In the genomic region with DNA sequence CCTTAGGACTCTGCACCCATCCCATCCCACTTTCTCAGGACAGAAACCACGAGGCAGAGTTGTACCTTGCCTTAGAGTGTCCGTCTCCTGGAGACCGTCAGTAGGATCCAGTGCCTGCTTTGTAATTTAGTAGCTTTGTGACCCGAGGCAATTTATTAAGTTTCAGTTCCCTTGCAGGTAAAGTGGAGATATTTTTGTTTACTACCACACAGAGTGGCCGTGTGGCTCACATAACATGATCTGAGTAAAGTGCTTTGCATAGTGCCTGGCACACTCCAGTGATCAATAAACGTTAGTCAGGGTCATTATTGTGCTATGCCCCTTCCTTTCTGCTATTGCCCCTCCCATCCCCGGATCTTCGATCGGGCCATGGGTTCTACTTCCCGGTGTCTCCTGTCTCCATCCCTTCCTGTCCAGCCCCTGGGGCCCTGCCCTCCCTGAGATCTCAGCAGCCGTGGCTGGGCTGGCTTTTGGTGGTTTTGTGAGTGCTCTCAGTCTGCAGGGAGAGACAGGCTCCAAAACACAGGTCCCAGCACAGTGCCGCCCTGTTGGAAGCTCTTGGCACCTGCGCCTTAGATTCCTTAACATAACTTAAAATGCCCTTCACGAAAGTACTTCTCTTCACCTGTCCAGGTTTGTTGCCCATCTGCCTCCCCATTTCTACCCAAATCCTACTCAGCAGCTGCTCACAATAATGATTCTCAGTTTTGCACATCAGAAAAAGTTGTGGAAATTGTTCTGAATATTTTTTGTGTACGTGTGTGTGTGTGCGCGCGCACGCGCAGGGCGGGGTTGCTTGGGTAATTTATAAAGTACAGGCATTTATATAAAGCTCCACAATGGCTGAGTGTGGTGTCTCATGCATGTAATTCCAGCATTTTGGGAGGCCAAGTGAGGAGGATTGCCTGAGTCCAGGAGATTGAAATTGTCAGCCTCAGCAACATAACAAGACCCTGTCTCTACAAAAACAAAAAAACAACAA, we compare ENCODE assay signal across 15 cellular contexts.
DNase-seq lines count a peak whose midpoint lies in the region; ATAC-seq and TF ChIP-seq lines count a peak whose summit lies in the region.
"Had no signal": no experiment of that assay in that cellular context is flagged by ENCODE, and none has a peak within 500 bp of the region (broad histone marks: within the 10 kb centered on the region; RNA-seq: fewer than 3 reads in every experiment).

No MANE protein-coding gene starts in this region.

- POLR2A ChIA-PET in A673 (lab: Charles Lee; ENCODE audit: low non-redundant PET) = no interaction called here

- H3K9me3 ChIP-seq in A673 (ENCODE audit: low read depth, low read length, poor library complexity, severe bottlenecking) = no peaks in the 10 kb centered on the region
- H3K9me3 ChIP-seq in HUES48 (ENCODE audit: control insufficient read depth, insufficient read depth, low read length) = no peaks in the 10 kb centered on the region
- H3K9me3 ChIP-seq in sigmoid colon = peaks cover 0 to 2% (median 0%) of the 10 kb centered on the region in 4 donors
- H3K9me3 ChIP-seq: heart left ventricle, pancreas had no signal

- H3K4me1 ChIP-seq in A673 (ENCODE audit: insufficient read depth, low read length, poor library complexity, severe bottlenecking) = peaks cover 21% of the 10 kb centered on the region
- H3K4me1 ChIP-seq in HUES48 (ENCODE audit: control insufficient read depth, insufficient read depth, low read length) = peaks cover 52% of the 10 kb centered on the region
- peaks cover 0 to 22% (median 20%) of the 10 kb centered on the region in 4 donors for H3K4me1 ChIP-seq in sigmoid colon

- in situ Hi-C loops in KBM-7 (cut with MboI; ENCODE audit: low pct_unique_long_range_greater_than_20kb, low sequenced_read_pairs) = no loop called here

- H3K9ac ChIP-seq in HUES48 (ENCODE audit: low read depth, low read length) = no peak overlapping the region

- TF ChIP-seq EP300 in sigmoid colon (IDR thresholded peaks at IDR 0.05) = no peak

- H3K36me3 Mint-ChIP-seq in endothelial cell (ENCODE audit: low read depth, unreplicated experiment) = no peaks in the 10 kb centered on the region

- no peaks in the 10 kb centered on the region for H3K9me3 Mint-ChIP-seq in endothelial cell (ENCODE audit: unreplicated experiment)
- H3K9me3 Mint-ChIP-seq: activated T-cell treated with anti-CD3 and anti-CD28 coated beads, Interleukin-2, amount 50 U/mL, for 4 hours had no signal

- DNase-seq in A673 (ENCODE audit: low spot score) (no peak), endothelial cell (ENCODE audit: low spot score) (no peak), NCI-H2081 treated with DMSO at 0.1 percent for 48 hours (lab: John Stamatoyannopoulos, UW) (no peak), KBM-7 (no peak), sigmoid colon (no peak)
- DNase-seq: activated T-cell treated with anti-CD3 and anti-CD28 coated beads, Interleukin-2, amount 50 U/mL, for 4 hours; aorta; effector memory CD8-positive, alpha-beta T cell; heart left ventricle; KG1; pancreas; Right ventricle myocardium superior had no signal

- H3K27ac ChIP-seq in A673 (ENCODE audit: low read depth, low read length, poor library complexity, severe bottlenecking) = no peak overlapping the region
- H3K27ac ChIP-seq in HUES48 (ENCODE audit: low read depth, low read length) = peak overlapping the region; percentile 17
- no peak overlapping the region for H3K27ac ChIP-seq in sigmoid colon
- H3K27ac ChIP-seq: heart left ventricle, pancreas had no signal

- peaks cover 1% of the 10 kb centered on the region for H3K27me3 Mint-ChIP-seq in endothelial cell (ENCODE audit: unreplicated experiment)
- H3K27me3 Mint-ChIP-seq: effector memory CD8-positive, alpha-beta T cell had no signal

- no peak overlapping the region for H3K27ac Mint-ChIP-seq in endothelial cell (ENCODE audit: unreplicated experiment)
- H3K27ac Mint-ChIP-seq: effector memory CD8-positive, alpha-beta T cell had no signal

- no peaks in the 10 kb centered on the region for H3K4me1 Mint-ChIP-seq in endothelial cell (ENCODE audit: unreplicated experiment)

- no peak overlapping the region for H3K4me3 ChIP-seq in A673 (ENCODE audit: low read depth, low read length, poor library complexity, severe bottlenecking)
- no peak overlapping the region for H3K4me3 ChIP-seq in HUES48 (ENCODE audit: low read depth, low read length)
- no peak overlapping the region for H3K4me3 ChIP-seq in sigmoid colon
- H3K4me3 ChIP-seq: heart left ventricle, pancreas had no signal

- 78 to 82% methylated on average over 21 of the region's 21 CpGs for WGBS in sigmoid colon, 2 donors

- no peak overlapping the region for H3K4me3 Mint-ChIP-seq in endothelial cell (ENCODE audit: unreplicated experiment)
- H3K4me3 Mint-ChIP-seq: activated T-cell treated with anti-CD3 and anti-CD28 coated beads, Interleukin-2, amount 50 U/mL, for 4 hours; effector memory CD8-positive, alpha-beta T cell had no signal

- ATAC-seq in GM19324 (IDR thresholded peaks at IDR 0.05; ENCODE audit: low FRiP score, unreplicated experiment) = peak; percentile 85
- ATAC-seq in GM21529 (IDR thresholded peaks at IDR 0.05; ENCODE audit: unreplicated experiment) = no peak
- ATAC-seq: activated T-cell treated with anti-CD3 and anti-CD28 coated beads, Interleukin-2, amount 50 U/mL, for 4 hours; effector memory CD8-positive, alpha-beta T cell; heart left ventricle; pancreas had no signal

- H3K36me3 ChIP-seq in A673 (ENCODE audit: insufficient read depth, low read length, poor library complexity, severe bottlenecking) (no peaks in the 10 kb centered on the region), HUES48 (ENCODE audit: control insufficient read depth, insufficient read depth, low read length) (no peaks in the 10 kb centered on the region), sigmoid colon (no peaks in the 10 kb centered on the region)
- H3K36me3 ChIP-seq: heart left ventricle, pancreas had no signal

- CTCF ChIA-PET in A673 (lab: Charles Lee) = no interaction called here

- H3K27me3 ChIP-seq in A673 (replicated peaks; ENCODE audit: insufficient read depth, low read depth, low read length, poor library complexity) (no peaks in the 10 kb centered on the region), HUES48 (ENCODE audit: control insufficient read depth, insufficient read depth, low read length) (no peaks in the 10 kb centered on the region), sigmoid colon (no peaks in the 10 kb centered on the region)
- H3K27me3 ChIP-seq: pancreas had no signal

- intact Hi-C loops in A673 (cut with micrococcal nuclease; ENCODE audit: unreplicated experiment) = loop anchor here (10.0 kb wide), 1 partner anchor 429 kb away; no protein-coding TSS in a partner anchor
- intact Hi-C loops in sigmoid colon (cut with DNase I) = no loop called here

- no peak for TF ChIP-seq POLR2A in sigmoid colon (IDR thresholded peaks at IDR 0.05)

- peak; percentile 33; the same call in 1 of the 2 replicates for TF ChIP-seq CTCF in A673 (conservative IDR thresholded peaks at IDR 0.05; ENCODE audit: low read depth, low read length)
- TF ChIP-seq CTCF in endothelial cell (IDR thresholded peaks at IDR 0.05; ENCODE audit: unreplicated experiment) = peak; percentile 39
- TF ChIP-seq CTCF in sigmoid colon (IDR thresholded peaks at IDR 0.05) = no peak

- BruUV-seq in A673 (replicated peaks; lab: Mats Ljungman, UMichigan) = no TSS peak

Comparison
In these comparisons a context has a peak if more than half of its experiments do, and no peak if none do; other contexts are left out.
1. CTCF ChIP-seq: peak in A673 (single experiment) and endothelial cell (single experiment); none in sigmoid colon (0 of 4).